18 cellular contexts compared by ENCODE assay signal in genomic region chr4:67019670-67020069, GRCh38.
DNase-seq lines count a peak whose midpoint lies in the region; ATAC-seq and TF ChIP-seq lines count a peak whose summit lies in the region.
"Had no signal": no experiment of that assay in that cellular context is flagged by ENCODE, and none has a peak within 500 bp of the region (broad histone marks: within the 10 kb centered on the region; RNA-seq: fewer than 3 reads in every experiment).

No MANE protein-coding gene starts in this region.

- CTCF ChIA-PET in A673 (lab: Charles Lee), result no interaction called here

- POLR2A ChIA-PET in A673 (lab: Charles Lee; ENCODE audit: low non-redundant PET), result no interaction called here

- H3K9me3 Mint-ChIP-seq in endothelial cell (ENCODE audit: unreplicated experiment) (no peaks in the 10 kb centered on the region), nephron progenitor cell (peaks cover 18% of the 10 kb centered on the region)

- intact Hi-C loops in A673 (cut with micrococcal nuclease; ENCODE audit: unreplicated experiment), result no loop called here
- intact Hi-C loops in gastrocnemius medialis (cut with DNase I; ENCODE audit: low total_unique reads), result no loop called here

- no peak overlapping the region for H3K4me3 Mint-ChIP-seq in endothelial cell (ENCODE audit: unreplicated experiment)
- no peak overlapping the region for H3K4me3 Mint-ChIP-seq in nephron progenitor cell
- H3K4me3 Mint-ChIP-seq: CD4-positive, alpha-beta memory T cell had no signal

- ATAC-seq in gastrocnemius medialis (no peak), GM21786 (IDR thresholded peaks at IDR 0.05; ENCODE audit: unreplicated experiment) (no peak)

- no peaks in the 10 kb centered on the region for H3K9me3 ChIP-seq in A673 (ENCODE audit: low read depth, low read length, poor library complexity, severe bottlenecking)
- H3K9me3 ChIP-seq in gastrocnemius medialis, result no peaks in the 10 kb centered on the region
- H3K9me3 ChIP-seq: BE2C had no signal

- no peaks in the 10 kb centered on the region for H3K27me3 ChIP-seq in A673 (replicated peaks; ENCODE audit: insufficient read depth, low read depth, low read length, poor library complexity)
- H3K27me3 ChIP-seq in gastrocnemius medialis, result no peaks in the 10 kb centered on the region
- H3K27me3 ChIP-seq: BE2C had no signal

- H3K27ac ChIP-seq in A673 (ENCODE audit: low read depth, low read length, poor library complexity, severe bottlenecking), result no peak overlapping the region
- no peak overlapping the region for H3K27ac ChIP-seq in gastrocnemius medialis

- H3K36me3 ChIP-seq in A673 (ENCODE audit: insufficient read depth, low read length, poor library complexity, severe bottlenecking), result no peaks in the 10 kb centered on the region
- no peaks in the 10 kb centered on the region for H3K36me3 ChIP-seq in gastrocnemius medialis
- H3K36me3 ChIP-seq: BE2C had no signal

- TF ChIP-seq POLR2A in gastrocnemius medialis (IDR thresholded peaks at IDR 0.05), result no peak

- TF ChIP-seq CTCF in A673 (conservative IDR thresholded peaks at IDR 0.05; ENCODE audit: low read depth, low read length) (no peak), endothelial cell (IDR thresholded peaks at IDR 0.05; ENCODE audit: unreplicated experiment) (no peak), gastrocnemius medialis (IDR thresholded peaks at IDR 0.05 in 4 of 5, conservative IDR thresholded peaks at IDR 0.05 in 1 of 5) (no peak), nephron progenitor cell (IDR thresholded peaks at IDR 0.05) (no peak)

- H3K27ac Mint-ChIP-seq in endothelial cell (ENCODE audit: unreplicated experiment), result peak overlapping the region; percentile 70
- H3K27ac Mint-ChIP-seq in nephron progenitor cell, result no peak overlapping the region
- H3K27ac Mint-ChIP-seq: CD4-positive, alpha-beta memory T cell had no signal

- H3K4me1 ChIP-seq in A673 (ENCODE audit: insufficient read depth, low read length, poor library complexity, severe bottlenecking), result no peaks in the 10 kb centered on the region
- H3K4me1 ChIP-seq in gastrocnemius medialis, result no peaks in the 10 kb centered on the region
- H3K4me1 ChIP-seq: BE2C had no signal

- H3K4me3 ChIP-seq in A673 (ENCODE audit: low read depth, low read length, poor library complexity, severe bottlenecking) (no peak overlapping the region), gastrocnemius medialis (no peak overlapping the region)

- H3K36me3 Mint-ChIP-seq in endothelial cell (ENCODE audit: low read depth, unreplicated experiment) (peaks cover 5% of the 10 kb centered on the region), nephron progenitor cell (ENCODE audit: low read depth) (no peaks in the 10 kb centered on the region)
- H3K36me3 Mint-ChIP-seq: CD4-positive, alpha-beta memory T cell had no signal

- DNase-seq in A673 (ENCODE audit: low spot score) (peak; percentile 30), NCI-H524 treated with DMSO at 0.1 percent for 48 hours (lab: John Stamatoyannopoulos, UW) (peak; percentile 63), endothelial cell (ENCODE audit: low spot score) (no peak), myocyte (ENCODE audit: low read depth) (peak; percentile 94), gastrocnemius medialis (no peak), nephron progenitor cell (no peak)
- no peak for DNase-seq in stimulated activated CD4-positive, alpha-beta T cell treated with anti-CD3 and anti-CD28 coated beads, Interleukin-12 subunit alpha, Interleukin-12 subunit beta, amount 100 ng/mL, for 4 hours
- DNase-seq: BE2C; CD4-positive, alpha-beta memory T cell; GF-D8; KG1; NCI-H1105 treated with DMSO at 0.1 percent for 48 hours; NCI-H1930; NCI-H510A treated with DMSO at 0.1 percent for 48 hours; NK-92 treated with Interleukin-12 subunit alpha and Interleukin-12 subunit beta, amount 100 ng/mL, for 24 hours; OCI-M1; RPMI8226 had no signal

- BruUV-seq in A673 (replicated peaks; lab: Mats Ljungman, UMichigan), result no TSS peak

- H3K27me3 Mint-ChIP-seq in endothelial cell (ENCODE audit: unreplicated experiment) (peaks cover 3% of the 10 kb centered on the region), nephron progenitor cell (ENCODE audit: low read depth, poor library complexity) (no peaks in the 10 kb centered on the region)
- H3K27me3 Mint-ChIP-seq: CD4-positive, alpha-beta memory T cell had no signal

- in situ Hi-C loops in gastrocnemius medialis (cut with MboI; ENCODE audit: low sequenced_read_pairs in 4 of 4), result no loop called here

- H3K4me1 Mint-ChIP-seq in endothelial cell (ENCODE audit: unreplicated experiment), result peaks cover 27% of the 10 kb centered on the region
- H3K4me1 Mint-ChIP-seq in nephron progenitor cell, result no peaks in the 10 kb centered on the region
- H3K4me1 Mint-ChIP-seq: CD4-positive, alpha-beta memory T cell had no signal

Comparison
In these comparisons a context has a peak if more than half of its experiments do, and no peak if none do; other contexts are left out.
1. DNase-seq: peak in A673 (single experiment), NCI-H524 treated with DMSO at 0.1 percent for 48 hours (single experiment) and myocyte (single experiment); none in endothelial cell (single experiment), stimulated activated CD4-positive, alpha-beta T cell treated with anti-CD3 and anti-CD28 coated beads, Interleukin-12 subunit alpha, Interleukin-12 subunit beta, amount 100 ng/mL, for 4 hours (single experiment), gastrocnemius medialis (0 of 2) and nephron progenitor cell (single experiment).